Comparison of ENCODE assay signal across 24 cellular contexts in the genomic region with DNA sequence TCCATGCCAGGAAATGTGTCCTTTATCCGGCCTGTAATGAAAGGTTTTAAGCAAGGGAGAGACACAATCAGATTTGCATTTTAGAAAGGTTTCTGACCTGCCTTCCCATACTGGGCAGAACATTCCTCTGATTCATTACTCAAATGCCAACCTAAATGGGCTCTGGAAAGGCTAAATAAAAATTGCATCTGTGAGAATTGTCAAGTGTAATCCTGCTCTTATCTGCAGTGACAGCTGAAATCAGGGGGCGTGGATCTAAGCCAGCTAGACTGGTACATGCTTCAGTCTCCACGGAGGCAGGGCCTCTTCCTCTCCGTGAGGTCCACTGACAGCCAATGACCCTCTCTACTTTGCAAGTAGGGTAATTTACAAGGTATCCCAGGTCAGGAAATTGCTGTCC. TPM values are rescaled to one million over a fixed set of nuclear protein-coding genes. Genes with fewer than 3 reads are reported as not detected.
DNase-seq lines count a peak whose midpoint lies in the region; ATAC-seq and TF ChIP-seq lines count a peak whose summit lies in the region.
"Had no signal": no experiment of that assay in that cellular context is flagged by ENCODE, and none has a peak within 500 bp of the region (broad histone marks: within the 10 kb centered on the region; RNA-seq: fewer than 3 reads in every experiment).

No MANE protein-coding gene starts in this region.

- TF ChIP-seq CTCF in retinal pigment epithelial cell (conservative IDR thresholded peaks at IDR 0.05; ENCODE audit: low read depth, low read length) = no peak

- no peak for ATAC-seq in activated naive CD4-positive, alpha-beta T cell treated with anti-CD3 and anti-CD28 coated beads, Interleukin-2, amount 50 U/mL, for 72 hours
- no peak for ATAC-seq in GM19467 (IDR thresholded peaks at IDR 0.05; ENCODE audit: unreplicated experiment)
- ATAC-seq: GM12878 had no signal

- no peak overlapping the region for H3K27ac ChIP-seq in SJCRH30
- H3K27ac ChIP-seq: BLaER1 had no signal

- H3K4me1 ChIP-seq in SJCRH30 = peaks cover 9% of the 10 kb centered on the region; the same call in 1 of the 2 replicates
- H3K4me1 ChIP-seq: BLaER1 had no signal

- DNase-seq in SJCRH30 (peak; percentile 32 to 42), myocyte (ENCODE audit: low read depth) (peak; percentile 64), retinal pigment epithelial cell (ENCODE audit: low read depth) (peak; percentile 15), NCI-H2171 (lab: John Stamatoyannopoulos, UW) (no peak), OCI-M2 (lab: John Stamatoyannopoulos, UW; ENCODE audit: unreplicated experiment) (no peak)
- no peak for DNase-seq in activated naive CD4-positive, alpha-beta T cell treated with anti-CD3 and anti-CD28 coated beads, Interleukin-2, amount 50 U/mL, for 72 hours (ENCODE audit: low spot score in 2 of 2)
- DNase-seq: 8988T; ACHN; BE2C; C1 segment of cervical spinal cord; CD4-positive, alpha-beta memory T cell; CD4-positive, CD25-positive, alpha-beta regulatory T cell; CD8-positive, alpha-beta memory T cell; DMS 273 treated with DMSO at 0.1 percent for 48 hours; DMS153; DMS53; DMS79; DND-41; EL; GDM1 had no signal

- H3K9me3 ChIP-seq in SJCRH30 (replicated peaks) = no peaks in the 10 kb centered on the region
- H3K9me3 ChIP-seq: BE2C, BLaER1 had no signal

- H3K36me3 ChIP-seq in SJCRH30 = no peaks in the 10 kb centered on the region
- H3K36me3 ChIP-seq: BE2C, BLaER1 had no signal

- H3K27me3 ChIP-seq in SJCRH30 = no peaks in the 10 kb centered on the region
- H3K27me3 ChIP-seq: BE2C, BLaER1 had no signal

- no peaks in the 10 kb centered on the region for H3K9me3 Mint-ChIP-seq in activated naive CD4-positive, alpha-beta T cell treated with anti-CD3 and anti-CD28 coated beads, Interleukin-2, amount 50 U/mL, for 72 hours
- H3K9me3 Mint-ChIP-seq: CD14-positive monocyte; CD4-positive, alpha-beta memory T cell; CD8-positive, alpha-beta memory T cell had no signal

- H3K4me3 ChIP-seq in SJCRH30 (no peak overlapping the region), retinal pigment epithelial cell (ENCODE audit: low read length) (no peak overlapping the region)
- H3K4me3 ChIP-seq: BLaER1, GM12878 had no signal

- H3K36me3 Mint-ChIP-seq in activated naive CD4-positive, alpha-beta T cell treated with anti-CD3 and anti-CD28 coated beads, Interleukin-2, amount 50 U/mL, for 72 hours = no peaks in the 10 kb centered on the region
- H3K36me3 Mint-ChIP-seq: CD14-positive monocyte had no signal

- no peak overlapping the region for H3K27ac Mint-ChIP-seq in activated naive CD4-positive, alpha-beta T cell treated with anti-CD3 and anti-CD28 coated beads, Interleukin-2, amount 50 U/mL, for 72 hours
- H3K27ac Mint-ChIP-seq: CD14-positive monocyte; CD4-positive, alpha-beta memory T cell; CD4-positive, CD25-positive, alpha-beta regulatory T cell; CD8-positive, alpha-beta memory T cell had no signal

RNA-seq across cellular contexts. Expression of gene MINAR1, which starts 32.5 kb away (rescaled TPM):
- total RNA-seq in SJCRH30 (2014; rRNA removed; shearing (Covaris generic)) = 0.69 and 0.79 TPM in 2 replicates
- total RNA-seq in myocyte = 1.3 and 2.5 TPM in 2 replicates
- 1.6 TPM for polyA plus RNA-seq in myocyte (2012)
- total RNA-seq in activated naive CD4-positive, alpha-beta T cell treated with anti-CD3 and anti-CD28 coated beads, Interleukin-2, amount 50 U/mL, for 72 hours = under 1 TPM; 0.53 to 0.55 TPM
- polyA plus RNA-seq: CD8-positive, alpha-beta memory T cell had no signal

Comparison
In these comparisons a context has a peak if more than half of its experiments do, and no peak if none do; other contexts are left out.
1. DNase-seq: peak in SJCRH30 (2 of 2), myocyte (single experiment) and retinal pigment epithelial cell (single experiment); none in NCI-H2171 (single experiment), activated naive CD4-positive, alpha-beta T cell treated with anti-CD3 and anti-CD28 coated beads, Interleukin-2, amount 50 U/mL, for 72 hours (0 of 2) and OCI-M2 (single experiment).